Comparison of ENCODE assay signal across 1 cellular context in the genomic region with DNA sequence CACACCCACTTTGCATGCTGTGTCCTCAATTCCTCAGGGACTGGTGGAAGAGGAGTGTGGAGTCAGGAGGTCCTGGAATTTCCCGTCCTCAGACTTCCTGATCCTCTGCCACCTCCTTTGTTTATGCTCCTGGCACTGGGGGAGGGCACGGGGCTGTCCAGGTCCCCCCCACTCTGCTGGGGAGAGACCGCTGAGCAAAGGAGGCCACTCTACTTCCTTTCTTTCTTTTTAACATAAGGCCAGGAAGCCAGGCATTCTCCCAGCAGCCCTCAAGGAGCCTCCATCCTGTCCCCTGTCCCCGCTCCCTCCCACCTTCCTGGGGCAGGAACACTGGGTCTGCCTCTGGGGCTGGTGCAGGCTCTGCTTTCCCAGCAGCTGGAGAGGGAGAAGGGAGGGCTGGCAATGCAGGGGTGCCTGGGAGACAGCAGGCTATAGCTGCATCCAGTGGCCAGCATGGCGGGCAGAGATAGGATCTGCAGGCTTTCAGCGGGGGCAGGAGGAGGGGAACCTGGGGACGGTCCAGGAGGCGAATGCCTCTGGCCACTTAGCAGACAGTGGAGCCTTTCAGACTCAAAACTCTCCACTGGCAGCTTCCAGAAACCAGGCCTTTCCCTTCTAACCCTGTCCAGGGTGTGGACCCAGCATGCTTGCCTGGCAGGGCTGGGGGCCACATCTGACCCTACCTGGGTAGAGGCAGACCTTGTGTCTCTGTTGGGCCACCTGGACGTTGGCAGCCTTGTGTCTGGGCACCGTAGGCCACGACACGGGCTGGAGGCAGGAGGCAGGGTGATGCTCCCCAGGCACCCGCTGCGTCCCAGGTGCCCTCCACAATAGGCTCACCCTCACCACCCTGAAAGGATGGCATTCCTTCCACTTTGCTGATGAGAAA.
TF ChIP-seq lines count a peak whose summit lies in the region.

No MANE protein-coding gene starts in this region.

TF ChIP-seq in HepG2, 621 proteins besides CTCF, POLR2A, EP300 and RAD21 (continued from another document):
- TF ChIP-seq, protein P1, sequence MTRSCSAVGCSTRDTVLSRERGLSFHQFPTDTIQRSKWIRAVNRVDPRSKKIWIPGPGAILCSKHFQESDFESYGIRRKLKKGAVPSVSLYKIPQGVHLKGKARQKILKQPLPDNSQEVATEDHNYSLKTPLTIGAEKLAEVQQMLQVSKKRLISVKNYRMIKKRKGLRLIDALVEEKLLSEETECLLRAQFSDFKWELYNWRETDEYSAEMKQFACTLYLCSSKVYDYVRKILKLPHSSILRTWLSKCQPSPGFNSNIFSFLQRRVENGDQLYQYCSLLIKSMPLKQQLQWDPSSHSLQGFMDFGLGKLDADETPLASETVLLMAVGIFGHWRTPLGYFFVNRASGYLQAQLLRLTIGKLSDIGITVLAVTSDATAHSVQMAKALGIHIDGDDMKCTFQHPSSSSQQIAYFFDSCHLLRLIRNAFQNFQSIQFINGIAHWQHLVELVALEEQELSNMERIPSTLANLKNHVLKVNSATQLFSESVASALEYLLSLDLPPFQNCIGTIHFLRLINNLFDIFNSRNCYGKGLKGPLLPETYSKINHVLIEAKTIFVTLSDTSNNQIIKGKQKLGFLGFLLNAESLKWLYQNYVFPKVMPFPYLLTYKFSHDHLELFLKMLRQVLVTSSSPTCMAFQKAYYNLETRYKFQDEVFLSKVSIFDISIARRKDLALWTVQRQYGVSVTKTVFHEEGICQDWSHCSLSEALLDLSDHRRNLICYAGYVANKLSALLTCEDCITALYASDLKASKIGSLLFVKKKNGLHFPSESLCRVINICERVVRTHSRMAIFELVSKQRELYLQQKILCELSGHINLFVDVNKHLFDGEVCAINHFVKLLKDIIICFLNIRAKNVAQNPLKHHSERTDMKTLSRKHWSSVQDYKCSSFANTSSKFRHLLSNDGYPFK (CRISPR knock-in tag; IDR thresholded peaks at IDR 0.05; ENCODE audit: borderline replicate concordance) = 0 out of 2 replicates have a peak, but pooled peaks have one; percentile 11
